1 cellular context compared by ENCODE assay signal in the genomic region with DNA sequence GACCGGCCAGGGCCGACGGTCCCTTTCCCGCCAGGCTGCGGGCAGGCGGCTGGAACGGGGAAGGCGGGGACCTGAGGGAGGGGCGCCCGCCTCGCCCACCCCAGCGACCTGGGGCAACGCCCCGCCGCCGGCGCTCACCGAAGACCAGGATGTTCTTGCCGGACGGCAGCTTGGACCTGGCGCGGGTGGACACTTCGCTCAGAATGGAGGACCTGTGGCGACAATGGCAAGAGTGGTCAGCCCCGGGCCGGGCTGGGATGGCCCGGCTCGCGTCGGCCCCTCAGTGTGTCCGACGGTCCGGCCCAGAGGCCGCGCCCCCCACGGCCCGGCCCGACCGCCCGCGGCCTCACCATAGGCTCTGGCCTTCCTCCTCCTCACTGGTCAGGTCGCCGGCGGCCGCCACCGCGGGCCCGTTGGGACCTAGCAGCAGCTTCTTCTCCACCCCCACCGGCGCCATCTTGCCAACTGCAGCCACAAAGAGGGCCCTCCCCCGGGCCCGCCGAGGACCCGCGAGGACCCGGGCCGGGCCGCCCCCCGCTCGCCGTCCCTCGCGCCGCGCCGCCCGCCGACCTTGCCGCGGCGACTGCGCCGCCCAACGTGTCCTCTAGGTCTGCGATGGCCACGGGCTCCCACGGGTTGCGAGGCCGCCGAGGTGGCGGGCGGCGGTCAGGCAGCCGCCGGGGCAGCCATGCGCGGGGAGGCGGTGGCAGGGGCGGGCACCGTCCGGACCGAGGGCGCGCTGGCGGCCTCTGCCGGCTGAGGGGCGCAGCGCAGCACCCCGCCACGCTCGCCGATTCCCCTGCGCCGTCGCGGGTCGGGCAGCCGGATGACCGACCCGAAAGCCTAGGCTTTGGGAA.
TF ChIP-seq lines count a peak whose summit lies in the region.

A gene (minus strand): TSS at position 475 of the 857 bp plus-strand sequence. CDS start 18 bp downstream, at position 457.

TF ChIP-seq in K562, 482 proteins besides CTCF, POLR2A, EP300 and RAD21 (continued from another document and continues in another):
- TF ChIP-seq, protein P1, sequence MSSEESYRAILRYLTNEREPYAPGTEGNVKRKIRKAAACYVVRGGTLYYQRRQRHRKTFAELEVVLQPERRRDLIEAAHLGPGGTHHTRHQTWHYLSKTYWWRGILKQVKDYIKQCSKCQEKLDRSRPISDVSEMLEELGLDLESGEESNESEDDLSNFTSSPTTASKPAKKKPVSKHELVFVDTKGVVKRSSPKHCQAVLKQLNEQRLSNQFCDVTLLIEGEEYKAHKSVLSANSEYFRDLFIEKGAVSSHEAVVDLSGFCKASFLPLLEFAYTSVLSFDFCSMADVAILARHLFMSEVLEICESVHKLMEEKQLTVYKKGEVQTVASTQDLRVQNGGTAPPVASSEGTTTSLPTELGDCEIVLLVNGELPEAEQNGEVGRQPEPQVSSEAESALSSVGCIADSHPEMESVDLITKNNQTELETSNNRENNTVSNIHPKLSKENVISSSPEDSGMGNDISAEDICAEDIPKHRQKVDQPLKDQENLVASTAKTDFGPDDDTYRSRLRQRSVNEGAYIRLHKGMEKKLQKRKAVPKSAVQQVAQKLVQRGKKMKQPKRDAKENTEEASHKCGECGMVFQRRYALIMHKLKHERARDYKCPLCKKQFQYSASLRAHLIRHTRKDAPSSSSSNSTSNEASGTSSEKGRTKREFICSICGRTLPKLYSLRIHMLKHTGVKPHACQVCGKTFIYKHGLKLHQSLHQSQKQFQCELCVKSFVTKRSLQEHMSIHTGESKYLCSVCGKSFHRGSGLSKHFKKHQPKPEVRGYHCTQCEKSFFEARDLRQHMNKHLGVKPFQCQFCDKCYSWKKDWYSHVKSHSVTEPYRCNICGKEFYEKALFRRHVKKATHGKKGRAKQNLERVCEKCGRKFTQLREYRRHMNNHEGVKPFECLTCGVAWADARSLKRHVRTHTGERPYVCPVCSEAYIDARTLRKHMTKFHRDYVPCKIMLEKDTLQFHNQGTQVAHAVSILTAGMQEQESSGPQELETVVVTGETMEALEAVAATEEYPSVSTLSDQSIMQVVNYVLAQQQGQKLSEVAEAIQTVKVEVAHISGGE (CRISPR knock-in tag; IDR thresholded peaks at IDR 0.05) = 0 out of 6 replicates have a peak, but pooled peaks of 1 of the 3 experiments have one; percentile 24
- TF ChIP-seq ZNF282 (CRISPR knock-in tag; IDR thresholded peaks at IDR 0.05) = peak; percentile 32; the same call in 1 of the 2 replicates
- TF ChIP-seq NFE2 (IDR thresholded peaks at IDR 0.05; ENCODE audit: low read depth) = peak; percentile 95
- TF ChIP-seq, protein P2, sequence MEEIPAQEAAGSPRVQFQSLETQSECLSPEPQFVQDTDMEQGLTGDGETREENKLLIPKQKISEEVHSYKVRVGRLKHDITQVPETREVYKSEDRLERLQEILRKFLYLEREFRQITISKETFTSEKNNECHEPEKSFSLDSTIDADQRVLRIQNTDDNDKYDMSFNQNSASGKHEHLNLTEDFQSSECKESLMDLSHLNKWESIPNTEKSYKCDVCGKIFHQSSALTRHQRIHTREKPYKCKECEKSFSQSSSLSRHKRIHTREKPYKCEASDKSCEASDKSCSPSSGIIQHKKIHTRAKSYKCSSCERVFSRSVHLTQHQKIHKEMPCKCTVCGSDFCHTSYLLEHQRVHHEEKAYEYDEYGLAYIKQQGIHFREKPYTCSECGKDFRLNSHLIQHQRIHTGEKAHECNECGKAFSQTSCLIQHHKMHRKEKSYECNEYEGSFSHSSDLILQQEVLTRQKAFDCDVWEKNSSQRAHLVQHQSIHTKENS (CRISPR knock-in tag; IDR thresholded peaks at IDR 0.05) = no peak
- peak in 1 of 2 experiments; percentile 94 for TF ChIP-seq NCOA2 (IDR thresholded peaks at IDR 0.05; ENCODE audit: partially characterized antibody in 2 of 2)
- TF ChIP-seq, protein P3, sequence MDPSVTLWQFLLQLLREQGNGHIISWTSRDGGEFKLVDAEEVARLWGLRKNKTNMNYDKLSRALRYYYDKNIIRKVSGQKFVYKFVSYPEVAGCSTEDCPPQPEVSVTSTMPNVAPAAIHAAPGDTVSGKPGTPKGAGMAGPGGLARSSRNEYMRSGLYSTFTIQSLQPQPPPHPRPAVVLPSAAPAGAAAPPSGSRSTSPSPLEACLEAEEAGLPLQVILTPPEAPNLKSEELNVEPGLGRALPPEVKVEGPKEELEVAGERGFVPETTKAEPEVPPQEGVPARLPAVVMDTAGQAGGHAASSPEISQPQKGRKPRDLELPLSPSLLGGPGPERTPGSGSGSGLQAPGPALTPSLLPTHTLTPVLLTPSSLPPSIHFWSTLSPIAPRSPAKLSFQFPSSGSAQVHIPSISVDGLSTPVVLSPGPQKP (CRISPR knock-in tag; IDR thresholded peaks at IDR 0.05) = no peak
- no peak for TF ChIP-seq CHCHD3 (CRISPR knock-in tag; IDR thresholded peaks at IDR 0.05)
- TF ChIP-seq HDAC2 (IDR thresholded peaks at IDR 0.05) = no peak
- TF ChIP-seq EP400 (IDR thresholded peaks at IDR 0.05) = peak; percentile 41; the same call in 1 of the 2 replicates
- no peak for TF ChIP-seq C11orf30 (IDR thresholded peaks at IDR 0.05; ENCODE audit: low read depth)
- no peak for TF ChIP-seq HDAC3 (IDR thresholded peaks at IDR 0.05; ENCODE audit: borderline replicate concordance, partially characterized antibody)
- TF ChIP-seq MTA2 (IDR thresholded peaks at IDR 0.05; ENCODE audit: low read depth) = no peak
- TF ChIP-seq, protein P4, sequence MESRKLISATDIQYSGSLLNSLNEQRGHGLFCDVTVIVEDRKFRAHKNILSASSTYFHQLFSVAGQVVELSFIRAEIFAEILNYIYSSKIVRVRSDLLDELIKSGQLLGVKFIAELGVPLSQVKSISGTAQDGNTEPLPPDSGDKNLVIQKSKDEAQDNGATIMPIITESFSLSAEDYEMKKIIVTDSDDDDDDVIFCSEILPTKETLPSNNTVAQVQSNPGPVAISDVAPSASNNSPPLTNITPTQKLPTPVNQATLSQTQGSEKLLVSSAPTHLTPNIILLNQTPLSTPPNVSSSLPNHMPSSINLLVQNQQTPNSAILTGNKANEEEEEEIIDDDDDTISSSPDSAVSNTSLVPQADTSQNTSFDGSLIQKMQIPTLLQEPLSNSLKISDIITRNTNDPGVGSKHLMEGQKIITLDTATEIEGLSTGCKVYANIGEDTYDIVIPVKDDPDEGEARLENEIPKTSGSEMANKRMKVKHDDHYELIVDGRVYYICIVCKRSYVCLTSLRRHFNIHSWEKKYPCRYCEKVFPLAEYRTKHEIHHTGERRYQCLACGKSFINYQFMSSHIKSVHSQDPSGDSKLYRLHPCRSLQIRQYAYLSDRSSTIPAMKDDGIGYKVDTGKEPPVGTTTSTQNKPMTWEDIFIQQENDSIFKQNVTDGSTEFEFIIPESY (CRISPR knock-in tag; IDR thresholded peaks at IDR 0.05) = peak; percentile 38; the same call in 1 of the 2 replicates
- TF ChIP-seq, protein P5, sequence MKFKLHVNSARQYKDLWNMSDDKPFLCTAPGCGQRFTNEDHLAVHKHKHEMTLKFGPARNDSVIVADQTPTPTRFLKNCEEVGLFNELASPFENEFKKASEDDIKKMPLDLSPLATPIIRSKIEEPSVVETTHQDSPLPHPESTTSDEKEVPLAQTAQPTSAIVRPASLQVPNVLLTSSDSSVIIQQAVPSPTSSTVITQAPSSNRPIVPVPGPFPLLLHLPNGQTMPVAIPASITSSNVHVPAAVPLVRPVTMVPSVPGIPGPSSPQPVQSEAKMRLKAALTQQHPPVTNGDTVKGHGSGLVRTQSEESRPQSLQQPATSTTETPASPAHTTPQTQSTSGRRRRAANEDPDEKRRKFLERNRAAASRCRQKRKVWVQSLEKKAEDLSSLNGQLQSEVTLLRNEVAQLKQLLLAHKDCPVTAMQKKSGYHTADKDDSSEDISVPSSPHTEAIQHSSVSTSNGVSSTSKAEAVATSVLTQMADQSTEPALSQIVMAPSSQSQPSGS (CRISPR knock-in tag; IDR thresholded peaks at IDR 0.05) = no peak
- peak; percentile 7 for TF ChIP-seq RBM25 (IDR thresholded peaks at IDR 0.05; ENCODE audit: low read depth, low read length, severe bottlenecking)
- TF ChIP-seq LCOR (CRISPR knock-in tag; IDR thresholded peaks at IDR 0.05) = no peak
- peak; percentile 34 for TF ChIP-seq SMAD1 (IDR thresholded peaks at IDR 0.05; ENCODE audit: low read depth, low read length, partially characterized antibody)
- no peak for TF ChIP-seq ZNF146 (CRISPR knock-in tag; IDR thresholded peaks at IDR 0.05; ENCODE audit: unreplicated experiment)
- no peak for TF ChIP-seq NUFIP1 (IDR thresholded peaks at IDR 0.05; ENCODE audit: partially characterized antibody)
- TF ChIP-seq, protein P6, sequence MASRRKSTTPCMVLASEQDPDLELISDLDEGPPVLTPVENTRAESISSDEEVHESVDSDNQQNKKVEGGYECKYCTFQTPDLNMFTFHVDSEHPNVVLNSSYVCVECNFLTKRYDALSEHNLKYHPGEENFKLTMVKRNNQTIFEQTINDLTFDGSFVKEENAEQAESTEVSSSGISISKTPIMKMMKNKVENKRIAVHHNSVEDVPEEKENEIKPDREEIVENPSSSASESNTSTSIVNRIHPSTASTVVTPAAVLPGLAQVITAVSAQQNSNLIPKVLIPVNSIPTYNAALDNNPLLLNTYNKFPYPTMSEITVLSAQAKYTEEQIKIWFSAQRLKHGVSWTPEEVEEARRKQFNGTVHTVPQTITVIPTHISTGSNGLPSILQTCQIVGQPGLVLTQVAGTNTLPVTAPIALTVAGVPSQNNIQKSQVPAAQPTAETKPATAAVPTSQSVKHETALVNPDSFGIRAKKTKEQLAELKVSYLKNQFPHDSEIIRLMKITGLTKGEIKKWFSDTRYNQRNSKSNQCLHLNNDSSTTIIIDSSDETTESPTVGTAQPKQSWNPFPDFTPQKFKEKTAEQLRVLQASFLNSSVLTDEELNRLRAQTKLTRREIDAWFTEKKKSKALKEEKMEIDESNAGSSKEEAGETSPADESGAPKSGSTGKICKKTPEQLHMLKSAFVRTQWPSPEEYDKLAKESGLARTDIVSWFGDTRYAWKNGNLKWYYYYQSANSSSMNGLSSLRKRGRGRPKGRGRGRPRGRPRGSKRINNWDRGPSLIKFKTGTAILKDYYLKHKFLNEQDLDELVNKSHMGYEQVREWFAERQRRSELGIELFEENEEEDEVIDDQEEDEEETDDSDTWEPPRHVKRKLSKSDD (conservative IDR thresholded peaks at IDR 0.05; ENCODE audit: low read length) = 0 out of 2 replicates have a peak, but pooled peaks have one; percentile 56
- peak; percentile 31; the same call in 1 of the 2 replicates for TF ChIP-seq STAG1 (CRISPR knock-in tag; IDR thresholded peaks at IDR 0.05; ENCODE audit: borderline replicate concordance)
- TF ChIP-seq NEUROD1 (IDR thresholded peaks at IDR 0.05; ENCODE audit: borderline replicate concordance, low read depth, low read length, partially characterized antibody) = no peak
- no peak for TF ChIP-seq YBX1 (IDR thresholded peaks at IDR 0.05)
- no peak for TF ChIP-seq PTRF (tag; IDR thresholded peaks at IDR 0.05)
- no peak for TF ChIP-seq GABPB1 (CRISPR knock-in tag; IDR thresholded peaks at IDR 0.05)
- TF ChIP-seq, protein P7, sequence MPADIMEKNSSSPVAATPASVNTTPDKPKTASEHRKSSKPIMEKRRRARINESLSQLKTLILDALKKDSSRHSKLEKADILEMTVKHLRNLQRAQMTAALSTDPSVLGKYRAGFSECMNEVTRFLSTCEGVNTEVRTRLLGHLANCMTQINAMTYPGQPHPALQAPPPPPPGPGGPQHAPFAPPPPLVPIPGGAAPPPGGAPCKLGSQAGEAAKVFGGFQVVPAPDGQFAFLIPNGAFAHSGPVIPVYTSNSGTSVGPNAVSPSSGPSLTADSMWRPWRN (IDR thresholded peaks at IDR 0.05; ENCODE audit: low read depth) = no peak
- no peak for TF ChIP-seq KHSRP (IDR thresholded peaks at IDR 0.05)
- TF ChIP-seq RBFOX2 (IDR thresholded peaks at IDR 0.05; ENCODE audit: low read depth, low read length) = peak; percentile 95
- TF ChIP-seq TBL1XR1 (IDR thresholded peaks at IDR 0.05; ENCODE audit: low read length in 2 of 2) = peak; percentile 38 to 85; a peak in 3 of 4 replicates
- TF ChIP-seq, protein P8, sequence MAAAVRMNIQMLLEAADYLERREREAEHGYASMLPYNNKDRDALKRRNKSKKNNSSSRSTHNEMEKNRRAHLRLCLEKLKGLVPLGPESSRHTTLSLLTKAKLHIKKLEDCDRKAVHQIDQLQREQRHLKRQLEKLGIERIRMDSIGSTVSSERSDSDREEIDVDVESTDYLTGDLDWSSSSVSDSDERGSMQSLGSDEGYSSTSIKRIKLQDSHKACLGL (CRISPR knock-in tag; IDR thresholded peaks at IDR 0.05; ENCODE audit: borderline replicate concordance, poor library complexity, severe bottlenecking) = no peak
- TF ChIP-seq EZH2 (IDR thresholded peaks at IDR 0.05; ENCODE audit: borderline replicate concordance, low read depth, low read length) = no peak
- TF ChIP-seq ZNF24 (IDR thresholded peaks at IDR 0.05) = peak; percentile 41; the same call in 1 of the 2 replicates
- TF ChIP-seq ERF (CRISPR knock-in tag; IDR thresholded peaks at IDR 0.05) = peak; percentile 80; the same call in 1 of the 2 replicates
- TF ChIP-seq, protein P9, sequence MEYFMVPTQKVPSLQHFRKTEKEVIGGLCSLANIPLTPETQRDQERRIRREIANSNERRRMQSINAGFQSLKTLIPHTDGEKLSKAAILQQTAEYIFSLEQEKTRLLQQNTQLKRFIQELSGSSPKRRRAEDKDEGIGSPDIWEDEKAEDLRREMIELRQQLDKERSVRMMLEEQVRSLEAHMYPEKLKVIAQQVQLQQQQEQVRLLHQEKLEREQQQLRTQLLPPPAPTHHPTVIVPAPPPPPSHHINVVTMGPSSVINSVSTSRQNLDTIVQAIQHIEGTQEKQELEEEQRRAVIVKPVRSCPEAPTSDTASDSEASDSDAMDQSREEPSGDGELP (CRISPR knock-in tag; IDR thresholded peaks at IDR 0.05; ENCODE audit: borderline replicate concordance) = no peak; the same call in 1 of the 2 replicates
- TF ChIP-seq ZNF583 (CRISPR knock-in tag; IDR thresholded peaks at IDR 0.05) = no peak; the same call in 1 of the 2 replicates
- no peak for TF ChIP-seq TCF3 (CRISPR knock-in tag; IDR thresholded peaks at IDR 0.05)
- no peak for TF ChIP-seq SMARCE1 (IDR thresholded peaks at IDR 0.05)
- no peak for TF ChIP-seq MTF1 (CRISPR knock-in tag; IDR thresholded peaks at IDR 0.05; ENCODE audit: borderline replicate concordance)
- TF ChIP-seq PML (IDR thresholded peaks at IDR 0.05; ENCODE audit: low read length) = peak; percentile 57; the same call in 1 of the 2 replicates
- TF ChIP-seq, protein P10, sequence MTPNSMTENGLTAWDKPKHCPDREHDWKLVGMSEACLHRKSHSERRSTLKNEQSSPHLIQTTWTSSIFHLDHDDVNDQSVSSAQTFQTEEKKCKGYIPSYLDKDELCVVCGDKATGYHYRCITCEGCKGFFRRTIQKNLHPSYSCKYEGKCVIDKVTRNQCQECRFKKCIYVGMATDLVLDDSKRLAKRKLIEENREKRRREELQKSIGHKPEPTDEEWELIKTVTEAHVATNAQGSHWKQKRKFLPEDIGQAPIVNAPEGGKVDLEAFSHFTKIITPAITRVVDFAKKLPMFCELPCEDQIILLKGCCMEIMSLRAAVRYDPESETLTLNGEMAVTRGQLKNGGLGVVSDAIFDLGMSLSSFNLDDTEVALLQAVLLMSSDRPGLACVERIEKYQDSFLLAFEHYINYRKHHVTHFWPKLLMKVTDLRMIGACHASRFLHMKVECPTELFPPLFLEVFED (CRISPR knock-in tag; conservative IDR thresholded peaks at IDR 0.05) = no peak
- TF ChIP-seq PRMT5 (CRISPR knock-in tag; IDR thresholded peaks at IDR 0.05) = no peak
- TF ChIP-seq POLR2G (IDR thresholded peaks at IDR 0.05; ENCODE audit: low read depth, low read length) = peak; percentile 96
- TF ChIP-seq JUND (IDR thresholded peaks at IDR 0.05; ENCODE audit: borderline replicate concordance, low read depth, low read length) = 0 out of 2 replicates have a peak, but pooled peaks have one; percentile 26
- no peak for TF ChIP-seq JUND (tag; IDR thresholded peaks at IDR 0.05; ENCODE audit: borderline replicate concordance, low read depth, low read length)
- peak; percentile 59 for TF ChIP-seq HCFC1 (IDR thresholded peaks at IDR 0.05; ENCODE audit: low read depth, low read length)
- TF ChIP-seq RB1 (IDR thresholded peaks at IDR 0.05; ENCODE audit: low read depth) = peak; percentile 100
- TF ChIP-seq NFRKB (IDR thresholded peaks at IDR 0.05; ENCODE audit: low read depth) = peak; percentile 59; the same call in 1 of the 2 replicates
- TF ChIP-seq ZFX (CRISPR knock-in tag; IDR thresholded peaks at IDR 0.05) = peak; percentile 79
